In the genomic region with DNA sequence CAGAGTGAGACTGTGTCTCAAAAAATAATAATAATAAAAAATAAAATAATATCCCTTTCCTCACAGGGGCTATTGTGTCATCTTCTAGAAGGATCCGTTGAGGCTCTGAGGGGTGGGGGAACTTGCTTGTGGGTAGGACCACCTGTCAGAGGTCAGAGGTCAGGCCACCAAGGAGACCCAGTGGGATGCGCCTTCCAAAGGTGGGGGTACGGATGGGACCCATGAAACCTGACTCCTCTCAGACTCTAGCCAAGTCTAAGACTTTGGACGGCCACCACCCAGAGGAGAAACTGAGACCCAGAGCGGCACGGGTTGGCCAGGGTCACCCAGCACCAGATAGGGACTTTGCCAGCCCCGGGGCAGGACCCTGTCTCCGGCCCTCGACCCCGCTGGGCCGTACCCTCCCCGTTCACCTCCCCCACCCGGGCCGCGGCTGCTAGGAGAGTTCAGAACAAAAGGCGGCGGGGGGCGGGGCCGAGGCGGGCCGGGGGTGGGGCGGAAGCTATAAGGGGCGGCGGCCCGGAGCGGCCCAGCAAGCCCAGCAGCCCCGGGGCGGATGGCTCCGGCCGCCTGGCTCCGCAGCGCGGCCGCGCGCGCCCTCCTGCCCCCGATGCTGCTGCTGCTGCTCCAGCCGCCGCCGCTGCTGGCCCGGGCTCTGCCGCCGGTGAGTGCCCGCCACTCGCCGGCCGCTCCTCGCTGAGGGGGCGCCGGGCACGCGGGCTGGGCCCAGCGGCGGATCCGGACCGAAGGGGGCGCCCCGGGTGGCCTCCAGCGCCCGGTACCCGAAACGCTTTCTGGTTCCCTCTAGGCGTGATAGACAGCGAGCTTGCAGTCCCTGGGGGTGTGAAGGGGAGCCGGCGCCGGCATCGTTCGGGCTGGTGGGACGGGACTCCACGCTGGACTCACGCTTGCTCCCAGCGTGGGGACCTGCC, we compare ENCODE assay signal across 8 cellular contexts. TPM values are rescaled to one million over a fixed set of nuclear protein-coding genes. Genes with fewer than 3 reads are reported as not detected.
DNase-seq lines count a peak whose midpoint lies in the region; ATAC-seq, FAIRE-seq and TF ChIP-seq lines count a peak whose summit lies in the region.

A gene with protein sequence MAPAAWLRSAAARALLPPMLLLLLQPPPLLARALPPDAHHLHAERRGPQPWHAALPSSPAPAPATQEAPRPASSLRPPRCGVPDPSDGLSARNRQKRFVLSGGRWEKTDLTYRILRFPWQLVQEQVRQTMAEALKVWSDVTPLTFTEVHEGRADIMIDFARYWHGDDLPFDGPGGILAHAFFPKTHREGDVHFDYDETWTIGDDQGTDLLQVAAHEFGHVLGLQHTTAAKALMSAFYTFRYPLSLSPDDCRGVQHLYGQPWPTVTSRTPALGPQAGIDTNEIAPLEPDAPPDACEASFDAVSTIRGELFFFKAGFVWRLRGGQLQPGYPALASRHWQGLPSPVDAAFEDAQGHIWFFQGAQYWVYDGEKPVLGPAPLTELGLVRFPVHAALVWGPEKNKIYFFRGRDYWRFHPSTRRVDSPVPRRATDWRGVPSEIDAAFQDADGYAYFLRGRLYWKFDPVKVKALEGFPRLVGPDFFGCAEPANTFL (plus strand): TSS at position 535 of the 932 bp plus-strand sequence. CDS start 22 bp downstream, at position 557.

- no peak for TF ChIP-seq RAD21 in K562 (CRISPR knock-in tag; conservative IDR thresholded peaks at IDR 0.05 in 1 of 2, IDR thresholded peaks at IDR 0.05 in 1 of 2)

- CTCF ChIA-PET in T-cell (lab: Charles Lee) (no interaction called here), K562 (lab: Yijun Ruan, JAX; ENCODE audit: low intra/inter-chr PET ratio) (interaction anchor here (0.6 kb wide), 1 partner anchor 75 kb away, joined by 5 read pairs; no protein-coding TSS in a partner anchor)

- in situ Hi-C loops in ACHN (cut with HindIII; ENCODE audit: low pct_ligation_motif_present, low pct_unique_long_range_greater_than_20kb, low sequenced_read_pairs) = no loop called here
- in situ Hi-C loops in K562 (cut with MboI) = no loop called here

- no peaks in the 10 kb centered on the region for H3K36me3 ChIP-seq in K562 (ENCODE audit: control insufficient read depth, insufficient read depth, low read length)

- H3K36me3 Mint-ChIP-seq in HFFc6 (ENCODE audit: low read depth) (no peaks in the 10 kb centered on the region), T-cell (no peaks in the 10 kb centered on the region)

- H2AFZ ChIP-seq in K562 (ENCODE audit: low read depth, low read length) = peak within 1 kb of the TSS; percentile 97

- peak; percentile 41 for DNase-seq in ACHN
- DNase-seq in HFFc6 = no peak
- DNase-seq in T-cell = peak in 25 of 34 experiments; percentile 25 to 59 (median 45)
- peak; percentile 69 to 83 (median 83) for DNase-seq in K562 (ENCODE audit: extremely low read depth in 1 of 4, low spot score in 3 of 4)
- peak; percentile 81 for DNase-seq in iPS-NIHi7 (ENCODE audit: extremely low spot score)
- DNase-seq in stimulated activated CD4-positive, alpha-beta T cell treated with anti-CD3 and anti-CD28 coated beads, Interleukin-15, amount 100 ng/mL, for 24 hours = peak; percentile 71
- no peak for DNase-seq in NCI-H1694 treated with DMSO at 0.1 percent for 48 hours (lab: John Stamatoyannopoulos, UW)

- 0 out of 3 replicates have a peak within 1 kb of the TSS, but pooled peaks have one; percentile 44 for H3K27ac ChIP-seq in K562 (ENCODE audit: extremely low read depth, low read depth, low read length)

- peaks cover 6% of the 10 kb centered on the region; the same call in 2 of the 3 replicates for H3K79me2 ChIP-seq in K562 (ENCODE audit: control insufficient read depth, insufficient read depth, low read length)

- no TSS peak for BruUV-seq in K562 (replicated peaks; lab: Mats Ljungman, UMichigan)

- H3K9me1 ChIP-seq in K562 (ENCODE audit: control insufficient read depth, insufficient read depth, low read length) = no peaks in the 10 kb centered on the region

- no peak for TF ChIP-seq EP300 in K562 (IDR thresholded peaks at IDR 0.05; ENCODE audit: low read length)

- H4K20me1 ChIP-seq in K562 (replicated peaks; ENCODE audit: control insufficient read depth, insufficient read depth, low read length) = no peaks in the 10 kb centered on the region

- H3K4me3 Mint-ChIP-seq in HFFc6 (peak within 1 kb of the TSS; percentile 79), T-cell (peak within 1 kb of the TSS; percentile 61 to 64 (median 64))

- H3K4me1 Mint-ChIP-seq in HFFc6 (ENCODE audit: low read depth) (peaks cover 19% of the 10 kb centered on the region), T-cell (peaks cover 18 to 32% (median 31%) of the 10 kb centered on the region in 3 donors)

- no peaks in the 10 kb centered on the region for H3K27me3 ChIP-seq in K562 (ENCODE audit: control insufficient read depth in 2 of 2, insufficient read depth in 2 of 2, low read length in 2 of 2)

- no peak within 1 kb of the TSS for H3K27ac Mint-ChIP-seq in HFFc6
- no peak within 1 kb of the TSS for H3K27ac Mint-ChIP-seq in T-cell

- TF ChIP-seq POLR2A in K562 (conservative IDR thresholded peaks at IDR 0.05) = no peak

- no peaks in the 10 kb centered on the region for H3K9me3 ChIP-seq in K562 (replicated peaks; ENCODE audit: control insufficient read depth, insufficient read depth, low read depth, low read length)

- H3K4me3 ChIP-seq in K562 = peak within 1 kb of the TSS; percentile 47

- peak within 1 kb of the TSS; percentile 59 to 88 for H3K9ac ChIP-seq in K562 (ENCODE audit: insufficient read depth in 1 of 2, low read depth in 2 of 2, low read length in 2 of 2)

- H3K27me3 Mint-ChIP-seq in HFFc6 (ENCODE audit: insufficient read depth) = peaks cover 2% of the 10 kb centered on the region; the same call in 1 of the 2 replicates
- H3K27me3 Mint-ChIP-seq in T-cell = no peaks in the 10 kb centered on the region

- intact Hi-C loops in K562 (cut with micrococcal nuclease) = no loop called here

- no peak for FAIRE-seq in K562 (lab: Jason Lieb, UNC)

- WGBS in K562 (ENCODE audit: insufficient coverage, low coverage, missing lambda C conversion rate) = 5% methylated on average over 25 of the region's 74 CpGs

- POLR2A ChIA-PET in T-cell (lab: Charles Lee) = no interaction called here
- POLR2A ChIA-PET in K562 (lab: Yijun Ruan, JAX) = no interaction called here

- peak within 1 kb of the TSS; percentile 75 for H3K4me2 ChIP-seq in K562 (ENCODE audit: insufficient read depth, low read length)

- peak; percentile 34 for TF ChIP-seq CTCF in HFFc6 (IDR thresholded peaks at IDR 0.05)
- TF ChIP-seq CTCF in K562 (IDR thresholded peaks at IDR 0.05 in 2 of 3, conservative IDR thresholded peaks at IDR 0.05 in 1 of 3; ENCODE audit: insufficient read depth in 2 of 3, low read depth in 1 of 3, low read length in 3 of 3) = peak in 2 of 3 experiments; percentile 10; a peak in 1 of 6 replicates

- ATAC-seq in T-cell (replicated peaks in 1 of 4) (peak; percentile 68 to 80 (median 71)), K562 (peak; percentile 71), HG02798 (IDR thresholded peaks at IDR 0.05; ENCODE audit: poor library complexity, unreplicated experiment) (no peak)

- peaks cover 3 to 33% of the 10 kb centered on the region in 2 experiments; a peak in 3 of 5 replicates for H3K4me1 ChIP-seq in K562 (replicated peaks in 1 of 2; ENCODE audit: control insufficient read depth in 2 of 2, insufficient read depth in 2 of 2, low read length in 2 of 2)

- H3K9me3 Mint-ChIP-seq in HFFc6 (no peaks in the 10 kb centered on the region), T-cell (no peaks in the 10 kb centered on the region)

TF ChIP-seq in K562, 482 proteins besides CTCF, POLR2A, EP300 and RAD21 (continues in another document):
- TF ChIP-seq, protein P1, sequence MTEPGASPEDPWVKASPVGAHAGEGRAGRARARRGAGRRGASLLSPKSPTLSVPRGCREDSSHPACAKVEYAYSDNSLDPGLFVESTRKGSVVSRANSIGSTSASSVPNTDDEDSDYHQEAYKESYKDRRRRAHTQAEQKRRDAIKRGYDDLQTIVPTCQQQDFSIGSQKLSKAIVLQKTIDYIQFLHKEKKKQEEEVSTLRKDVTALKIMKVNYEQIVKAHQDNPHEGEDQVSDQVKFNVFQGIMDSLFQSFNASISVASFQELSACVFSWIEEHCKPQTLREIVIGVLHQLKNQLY (CRISPR knock-in tag; conservative IDR thresholded peaks at IDR 0.05) = no peak
- no peak for TF ChIP-seq PCBP2 (IDR thresholded peaks at IDR 0.05; ENCODE audit: low read depth, low read length, poor library complexity, severe bottlenecking)
- no peak for TF ChIP-seq ZNF133 (CRISPR knock-in tag; IDR thresholded peaks at IDR 0.05)
- TF ChIP-seq ZNF695 (CRISPR knock-in tag; IDR thresholded peaks at IDR 0.05) = no peak
- TF ChIP-seq, protein P2, sequence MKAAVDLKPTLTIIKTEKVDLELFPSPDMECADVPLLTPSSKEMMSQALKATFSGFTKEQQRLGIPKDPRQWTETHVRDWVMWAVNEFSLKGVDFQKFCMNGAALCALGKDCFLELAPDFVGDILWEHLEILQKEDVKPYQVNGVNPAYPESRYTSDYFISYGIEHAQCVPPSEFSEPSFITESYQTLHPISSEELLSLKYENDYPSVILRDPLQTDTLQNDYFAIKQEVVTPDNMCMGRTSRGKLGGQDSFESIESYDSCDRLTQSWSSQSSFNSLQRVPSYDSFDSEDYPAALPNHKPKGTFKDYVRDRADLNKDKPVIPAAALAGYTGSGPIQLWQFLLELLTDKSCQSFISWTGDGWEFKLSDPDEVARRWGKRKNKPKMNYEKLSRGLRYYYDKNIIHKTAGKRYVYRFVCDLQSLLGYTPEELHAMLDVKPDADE (conservative IDR thresholded peaks at IDR 0.05; ENCODE audit: control insufficient read depth, low read depth, low read length) = no peak
- TF ChIP-seq HDAC1 (IDR thresholded peaks at IDR 0.05) = no peak

RNA-seq across cellular contexts. Expression of the gene that starts here (rescaled TPM):
- 1 to 10 TPM; 1.7 to 3.6 (median 2.7) TPM for total RNA-seq in HFFc6 (2021; fragmentation: NEBNext Ultra II Directional; extraction: Animal tissue kit (Norgen Biotek cat#: 25700))
- total RNA-seq in T-cell (1 to 10 TPM; 1.6 to 5.3 (median 2.5) TPM), K562 (2014; rRNA removed) (0.57 and 1.4 TPM in 2 replicates), K562 (2014; rRNA removed; fragmentation: Illumina TruSeq; extraction: Trizol) (0.13 and 0.25 TPM in 2 replicates), K562 (2015; rRNA removed; fragmentation: Illumina TruSeq; extraction: Trizol) (0.14 and 0.15 TPM in 2 replicates), K562 (2021) (0.58 and 1.4 TPM in 2 replicates)
- 1.4 and 1.9 TPM in 2 replicates for total RNA-seq in K562 (2011; cell fraction: chromatin; rRNA removed; ENCODE audit: low replicate concordance)
- total RNA-seq in K562 (2011; cell fraction: nucleolus; rRNA removed) = 2.0 and 2.7 TPM in 2 replicates
- 1.6 and 3.4 TPM in 2 replicates for total RNA-seq in K562 (2011; cell fraction: nucleoplasm; rRNA removed)
- polyA plus RNA-seq in K562 (2011; rRNA removed) (1.1 and 1.3 TPM in 2 replicates), K562 (2014; fragmentation: Illumina TruSeq; extraction: Trizol) (0.25 and 1.2 TPM in 2 replicates), K562 (2014; fragmentation: Nextera tagmentation; extraction: Ambion mirVana) (not detected), K562 (2014; rRNA removed) (0.40 and 1.8 TPM in 2 replicates)
- 1.0 and 1.4 TPM in 2 replicates for polyA plus RNA-seq in K562 (2011; cell fraction: cytosol; rRNA removed)
- 2.5 and 3.4 TPM in 2 replicates for polyA plus RNA-seq in K562 (2011; cell fraction: nucleus; rRNA removed)
- polyA plus RNA-seq in K562 (2012) = 0.51 and 1.1 TPM in 2 replicates
- polyA minus RNA-seq in K562 (2011; rRNA and poly(A)+ RNA removed) = 0.46 and 0.51 TPM in 2 replicates
- polyA minus RNA-seq in K562 (2011; cell fraction: cytosol; rRNA and poly(A)+ RNA removed) = 0.57 TPM in 1 of 2 replicates, not detected in the other
- polyA minus RNA-seq in K562 (2011; cell fraction: nucleus; rRNA and poly(A)+ RNA removed) = 0.78 and 1.2 TPM in 2 replicates

Comparison
In these comparisons a context has a peak if more than half of its experiments do, and no peak if none do; other contexts are left out.
1. DNase-seq: peak in ACHN (single experiment), T-cell (25 of 34), K562 (4 of 4), iPS-NIHi7 (single experiment) and stimulated activated CD4-positive, alpha-beta T cell treated with anti-CD3 and anti-CD28 coated beads, Interleukin-15, amount 100 ng/mL, for 24 hours (single experiment); none in HFFc6 (single experiment) and NCI-H1694 treated with DMSO at 0.1 percent for 48 hours (single experiment).